ENCODE assay signal across 1 cellular context in the genomic region with DNA sequence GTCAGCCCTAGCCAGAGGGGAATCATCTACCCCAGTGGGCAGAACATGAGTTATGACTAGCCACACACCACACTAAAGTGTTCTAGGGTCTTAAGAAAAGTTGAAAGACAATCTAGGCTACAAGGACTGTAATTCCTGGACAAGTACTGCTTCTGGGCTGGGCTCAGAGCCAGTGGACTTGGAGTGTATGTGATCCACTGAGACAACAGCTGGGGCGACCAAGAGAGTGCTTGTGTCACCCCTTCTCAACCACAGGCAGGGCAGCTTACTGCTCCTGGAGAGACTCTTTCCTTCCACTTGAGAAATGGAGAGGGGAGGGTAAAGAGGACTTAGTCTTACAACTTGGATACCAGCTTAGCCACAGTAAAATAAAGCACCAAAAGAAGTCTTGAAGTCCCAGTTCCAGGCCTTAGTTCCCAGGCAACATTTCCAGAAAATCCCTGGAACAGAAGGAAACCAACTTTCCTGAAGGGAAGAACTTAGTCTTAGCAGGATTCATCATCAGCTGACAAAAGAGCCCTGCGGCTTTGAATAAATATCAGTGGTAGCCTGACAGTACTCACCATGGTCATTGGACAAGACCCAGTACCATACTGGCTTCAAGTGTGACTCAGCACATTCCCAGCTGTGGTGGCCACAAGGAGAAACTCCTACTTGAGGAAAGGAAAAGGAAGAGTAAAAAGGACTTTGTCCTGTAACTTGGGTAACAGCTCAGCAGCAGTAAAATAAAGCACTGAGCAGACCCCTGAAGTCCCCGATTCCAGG.
TF ChIP-seq lines count a peak whose summit lies in the region.

No MANE protein-coding gene starts in this region.

TF ChIP-seq in K562, 482 proteins besides CTCF, POLR2A, EP300 and RAD21 (continued from another document):
- TF ChIP-seq, protein P1, sequence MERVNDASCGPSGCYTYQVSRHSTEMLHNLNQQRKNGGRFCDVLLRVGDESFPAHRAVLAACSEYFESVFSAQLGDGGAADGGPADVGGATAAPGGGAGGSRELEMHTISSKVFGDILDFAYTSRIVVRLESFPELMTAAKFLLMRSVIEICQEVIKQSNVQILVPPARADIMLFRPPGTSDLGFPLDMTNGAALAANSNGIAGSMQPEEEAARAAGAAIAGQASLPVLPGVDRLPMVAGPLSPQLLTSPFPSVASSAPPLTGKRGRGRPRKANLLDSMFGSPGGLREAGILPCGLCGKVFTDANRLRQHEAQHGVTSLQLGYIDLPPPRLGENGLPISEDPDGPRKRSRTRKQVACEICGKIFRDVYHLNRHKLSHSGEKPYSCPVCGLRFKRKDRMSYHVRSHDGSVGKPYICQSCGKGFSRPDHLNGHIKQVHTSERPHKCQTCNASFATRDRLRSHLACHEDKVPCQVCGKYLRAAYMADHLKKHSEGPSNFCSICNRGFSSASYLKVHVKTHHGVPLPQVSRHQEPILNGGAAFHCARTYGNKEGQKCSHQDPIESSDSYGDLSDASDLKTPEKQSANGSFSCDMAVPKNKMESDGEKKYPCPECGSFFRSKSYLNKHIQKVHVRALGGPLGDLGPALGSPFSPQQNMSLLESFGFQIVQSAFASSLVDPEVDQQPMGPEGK (CRISPR knock-in tag; IDR thresholded peaks at IDR 0.05; ENCODE audit: borderline replicate concordance): no peak
- TF ChIP-seq KLF6 (CRISPR knock-in tag; IDR thresholded peaks at IDR 0.05; ENCODE audit: borderline replicate concordance) (no peak), RBM39 (optimal IDR thresholded peaks at IDR 0.05; ENCODE audit: low read depth, low read length) (no peak), NFE2L1 (tag; IDR thresholded peaks at IDR 0.05; ENCODE audit: borderline replicate concordance, low read depth) (peak; percentile 57; the same call in 1 of the 2 replicates), ZNF41 (CRISPR knock-in tag; conservative IDR thresholded peaks at IDR 0.05) (no peak), MAFG (tag; conservative IDR thresholded peaks at IDR 0.05) (peak; percentile 79), ZNF316 (IDR thresholded peaks at IDR 0.05) (peak; percentile 47; the same call in 1 of the 2 replicates), ETV5 (CRISPR knock-in tag; IDR thresholded peaks at IDR 0.05; ENCODE audit: low read depth) (no peak), MAFK (IDR thresholded peaks at IDR 0.05; ENCODE audit: low read length) (peak; percentile 34; the same call in 1 of the 2 replicates)
- TF ChIP-seq, protein P2, sequence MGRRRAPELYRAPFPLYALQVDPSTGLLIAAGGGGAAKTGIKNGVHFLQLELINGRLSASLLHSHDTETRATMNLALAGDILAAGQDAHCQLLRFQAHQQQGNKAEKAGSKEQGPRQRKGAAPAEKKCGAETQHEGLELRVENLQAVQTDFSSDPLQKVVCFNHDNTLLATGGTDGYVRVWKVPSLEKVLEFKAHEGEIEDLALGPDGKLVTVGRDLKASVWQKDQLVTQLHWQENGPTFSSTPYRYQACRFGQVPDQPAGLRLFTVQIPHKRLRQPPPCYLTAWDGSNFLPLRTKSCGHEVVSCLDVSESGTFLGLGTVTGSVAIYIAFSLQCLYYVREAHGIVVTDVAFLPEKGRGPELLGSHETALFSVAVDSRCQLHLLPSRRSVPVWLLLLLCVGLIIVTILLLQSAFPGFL (CRISPR knock-in tag; IDR thresholded peaks at IDR 0.05): no peak
- TF ChIP-seq, protein P3, sequence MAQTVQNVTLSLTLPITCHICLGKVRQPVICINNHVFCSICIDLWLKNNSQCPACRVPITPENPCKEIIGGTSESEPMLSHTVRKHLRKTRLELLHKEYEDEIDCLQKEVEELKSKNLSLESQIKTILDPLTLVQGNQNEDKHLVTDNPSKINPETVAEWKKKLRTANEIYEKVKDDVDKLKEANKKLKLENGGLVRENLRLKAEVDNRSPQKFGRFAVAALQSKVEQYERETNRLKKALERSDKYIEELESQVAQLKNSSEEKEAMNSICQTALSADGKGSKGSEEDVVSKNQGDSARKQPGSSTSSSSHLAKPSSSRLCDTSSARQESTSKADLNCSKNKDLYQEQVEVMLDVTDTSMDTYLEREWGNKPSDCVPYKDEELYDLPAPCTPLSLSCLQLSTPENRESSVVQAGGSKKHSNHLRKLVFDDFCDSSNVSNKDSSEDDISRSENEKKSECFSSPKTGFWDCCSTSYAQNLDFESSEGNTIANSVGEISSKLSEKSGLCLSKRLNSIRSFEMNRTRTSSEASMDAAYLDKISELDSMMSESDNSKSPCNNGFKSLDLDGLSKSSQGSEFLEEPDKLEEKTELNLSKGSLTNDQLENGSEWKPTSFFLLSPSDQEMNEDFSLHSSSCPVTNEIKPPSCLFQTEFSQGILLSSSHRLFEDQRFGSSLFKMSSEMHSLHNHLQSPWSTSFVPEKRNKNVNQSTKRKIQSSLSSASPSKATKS (CRISPR knock-in tag; IDR thresholded peaks at IDR 0.05): no peak
TF ChIP-seq in K562: peak in this region for 8.
